Comparison of ENCODE assay signal across 1 cellular context in genomic region chr6:84448331-84448730, GRCh38.
TF ChIP-seq lines count a peak whose summit lies in the region.

No MANE protein-coding gene starts in this region.

TF ChIP-seq in GM23338, 12 proteins besides CTCF, POLR2A, EP300 and RAD21 (continued from another document):
- TF ChIP-seq STAT1 (IDR thresholded peaks at IDR 0.05; ENCODE audit: unreplicated experiment) (no peak), ZNF114 (CRISPR knock-in tag; IDR thresholded peaks at IDR 0.05) (no peak), REST (IDR thresholded peaks at IDR 0.05; ENCODE audit: unreplicated experiment) (no peak)
